ENCODE assay signal across 22 cellular contexts in genomic region chr14:100872641-100873071, GRCh38. TPM values are rescaled to one million over a fixed set of nuclear protein-coding genes. Genes with fewer than 3 reads are reported as not detected.
DNase-seq lines count a peak whose midpoint lies in the region; ATAC-seq and TF ChIP-seq lines count a peak whose summit lies in the region.
"Had no signal": no experiment of that assay in that cellular context is flagged by ENCODE, and none has a peak within 500 bp of the region (broad histone marks: within the 10 kb centered on the region; RNA-seq: fewer than 3 reads in every experiment).

No MANE protein-coding gene starts in this region.

- no peak overlapping the region for H2AFZ ChIP-seq in GM23248
- H2AFZ ChIP-seq: parathyroid adenoma had no signal

- H3K36me3 ChIP-seq in GM23248 (ENCODE audit: low read depth) (no peaks in the 10 kb centered on the region), left ventricle myocardium inferior (no peaks in the 10 kb centered on the region)

- H3K27ac ChIP-seq in GM23248 (peak overlapping the region; percentile 71), left ventricle myocardium inferior (replicated peaks) (no peak overlapping the region)
- H3K27ac ChIP-seq: parathyroid adenoma had no signal

- no peak for TF ChIP-seq CTCF in WTC11 (IDR thresholded peaks at IDR 0.05)
- no peak for TF ChIP-seq CTCF in left ventricle myocardium inferior (IDR thresholded peaks at IDR 0.05; ENCODE audit: borderline replicate concordance)

- H3K9me3 ChIP-seq in GM23248 (ENCODE audit: low read depth) (no peaks in the 10 kb centered on the region), left ventricle myocardium inferior (replicated peaks) (no peaks in the 10 kb centered on the region)

- H3K4me1 ChIP-seq in GM23248 (ENCODE audit: insufficient read depth) (no peaks in the 10 kb centered on the region), left ventricle myocardium inferior (no peaks in the 10 kb centered on the region)
- H3K4me1 ChIP-seq: parathyroid adenoma had no signal

- H3K27me3 ChIP-seq in GM23248 (replicated peaks; ENCODE audit: insufficient read depth) (no peaks in the 10 kb centered on the region), left ventricle myocardium inferior (ENCODE audit: low read depth) (peaks cover 41% of the 10 kb centered on the region)

- no peak overlapping the region for H3K9ac ChIP-seq in GM23248
- H3K9ac ChIP-seq: parathyroid adenoma had no signal

- H3K4me3 Mint-ChIP-seq in WTC11, result no peak overlapping the region
- H3K4me3 Mint-ChIP-seq: activated CD4-positive, alpha-beta T cell treated with anti-CD3 and anti-CD28 coated beads for 36 hours; CD8-positive, alpha-beta T cell; dendritic cell treated with granulocyte-macrophage colony-stimulating factor and Interleukin-4, amounts not matched to agents 40 ng/mL and 50 ng/mL, for 4 days; H9; memory B cell; naive B cell; type B pancreatic cell had no signal

- 65 to 71% methylated on average over 12 of the region's 12 CpGs for WGBS in GM23248 (ENCODE audit: low coverage in 1 of 2, low lambda C conversion rate in 2 of 2, missing lambda C conversion rate in 2 of 2), 2 experiments

- no peak overlapping the region for H3K4me2 ChIP-seq in GM23248 (ENCODE audit: unreplicated experiment)

- ATAC-seq in WTC11 (no peak), sciatic nerve (no peak)
- ATAC-seq: CD8-positive, alpha-beta T cell had no signal

- no peaks in the 10 kb centered on the region; the same call in 1 of the 2 replicates for H3K27me3 Mint-ChIP-seq in WTC11 (ENCODE audit: low read depth)
- H3K27me3 Mint-ChIP-seq: dendritic cell treated with granulocyte-macrophage colony-stimulating factor and Interleukin-4, amounts not matched to agents 40 ng/mL and 50 ng/mL, for 4 days had no signal

- H3F3A ChIP-seq in GM23248 (ENCODE audit: insufficient read depth), result peaks cover 13% of the 10 kb centered on the region

- peak overlapping the region; percentile 31; the same call in 1 of the 2 replicates for H3K27ac Mint-ChIP-seq in WTC11
- H3K27ac Mint-ChIP-seq: activated CD4-positive, alpha-beta T cell treated with anti-CD3 and anti-CD28 coated beads for 36 hours; CD8-positive, alpha-beta T cell; dendritic cell treated with granulocyte-macrophage colony-stimulating factor and Interleukin-4, amounts not matched to agents 40 ng/mL and 50 ng/mL, for 4 days; H9; memory B cell; type B pancreatic cell had no signal

- no peaks in the 10 kb centered on the region for H3K4me1 Mint-ChIP-seq in WTC11
- H3K4me1 Mint-ChIP-seq: H9 had no signal

- H3K79me2 ChIP-seq in GM23248 (ENCODE audit: insufficient read depth), result peaks cover 31% of the 10 kb centered on the region
- H3K79me2 ChIP-seq: parathyroid adenoma had no signal

- in situ Hi-C loops in GM23248 (cut with MboI), result no loop called here

- H4K20me1 ChIP-seq in GM23248 (ENCODE audit: insufficient read depth), result no peaks in the 10 kb centered on the region

- no peaks in the 10 kb centered on the region for H3K9me2 ChIP-seq in GM23248 (ENCODE audit: insufficient read depth)

- H3K4me3 ChIP-seq in GM23248 (no peak overlapping the region), left ventricle myocardium inferior (no peak overlapping the region)

- POLR2A ChIA-PET in WTC11 (lab: Charles Lee), result no interaction called here

- intact Hi-C loops in left ventricle myocardium inferior (cut with micrococcal nuclease), result no loop called here
- intact Hi-C loops in sciatic nerve (cut with DNase I), result no loop called here

- DNase-seq in GM23248, result no peak
- DNase-seq in WTC11 (ENCODE audit: low spot score), result no peak
- DNase-seq in left ventricle myocardium inferior, result peak; percentile 8
- DNase-seq in sciatic nerve (ENCODE audit: low spot score), result peak; percentile 51
- no peak for DNase-seq in activated CD4-positive, alpha-beta T cell treated with anti-CD3 and anti-CD28 coated beads for 4 hours
- DNase-seq in SW 1271 (lab: John Stamatoyannopoulos, UW), result no peak
- no peak for DNase-seq in NCI-H2029 treated with DMSO at 0.1 percent for 48 hours (lab: John Stamatoyannopoulos, UW)
- no peak for DNase-seq in stimulated activated CD4-positive, alpha-beta T cell treated with anti-CD3 and anti-CD28 coated beads, Interleukin-4, amount 100 ng/mL, for 24 hours
- DNase-seq: CD8-positive, alpha-beta T cell; DMS53; H9; islet precursor cell; naive B cell; NCI-H510A treated with DMSO at 0.1 percent for 48 hours; stimulated activated CD4-positive, alpha-beta T cell treated with anti-CD3 and anti-CD28 coated beads, Interleukin-2, amount 100 ng/mL, for 24 hours had no signal

- H3K36me3 Mint-ChIP-seq in WTC11, result peaks cover 36% of the 10 kb centered on the region
- H3K36me3 Mint-ChIP-seq: CD8-positive, alpha-beta T cell; memory B cell; naive B cell; type B pancreatic cell had no signal

- peaks cover 25% of the 10 kb centered on the region for H3K9me3 Mint-ChIP-seq in WTC11
- H3K9me3 Mint-ChIP-seq: activated T-helper 2 cell treated with anti-CD3 and anti-CD28 coated beads, Interferon-gamma antibody, Interleukin-2, Interleukin-4, amounts not matched to agents 10 μg/mL and 5 μg/mL and 100 μg/mL, durations not matched to agents 14 hours and 24 hours and 36 hours; CD8-positive, alpha-beta T cell; dendritic cell treated with granulocyte-macrophage colony-stimulating factor and Interleukin-4, amounts not matched to agents 40 ng/mL and 50 ng/mL, for 4 days had no signal

- CTCF ChIA-PET in WTC11 (lab: Charles Lee), result no interaction called here

TF ChIP-seq in WTC11, 78 proteins besides CTCF, POLR2A, EP300 and RAD21 (continues in another document):
- TF ChIP-seq HMGA2 (CRISPR knock-in tag; IDR thresholded peaks at IDR 0.05), result no peak
- TF ChIP-seq MLX (CRISPR knock-in tag; IDR thresholded peaks at IDR 0.05), result no peak
- TF ChIP-seq ATF1 (CRISPR knock-in tag; IDR thresholded peaks at IDR 0.05), result no peak
- TF ChIP-seq USF2 (CRISPR knock-in tag; IDR thresholded peaks at IDR 0.05), result no peak
- no peak for TF ChIP-seq ZNF532 (CRISPR knock-in tag; IDR thresholded peaks at IDR 0.05; ENCODE audit: borderline replicate concordance)
- TF ChIP-seq ZNF423 (CRISPR knock-in tag; IDR thresholded peaks at IDR 0.05), result no peak

RNA-seq across cellular contexts. Expression of gene RTL1, which starts 30.9 kb away (rescaled TPM):
- not detected in 2 replicates for total RNA-seq in GM23248 (2014; rRNA removed; shearing (Covaris generic))
- 0.19 and 0.36 TPM in 2 replicates for polyA plus RNA-seq in GM23248 (2016; fragmentation: Nextera tagmentation; extraction: Ambion mirVana)
- 0.05 to 0.07 TPM in 2 of 3 replicates, not detected in the other for total RNA-seq in WTC11 (2021)
- not detected for total RNA-seq in left ventricle myocardium inferior
- total RNA-seq in sciatic nerve, result not detected
- total RNA-seq: activated CD4-positive, alpha-beta T cell treated with anti-CD3 and anti-CD28 coated beads for 36 hours; activated T-helper 2 cell treated with anti-CD3 and anti-CD28 coated beads, Interferon-gamma antibody, Interleukin-2, Interleukin-4, amounts not matched to agents 10 μg/mL and 5 μg/mL and 100 μg/mL, durations not matched to agents 14 hours and 24 hours and 36 hours; bronchial epithelial cell; CD8-positive, alpha-beta T cell; H9 had no signal

RNA-seq across cellular contexts. Expression of gene MEG3, which starts 46.7 kb away (rescaled TPM):
- total RNA-seq in GM23248 (2014; rRNA removed; shearing (Covaris generic)), result 101 and 145 TPM in 2 replicates
- polyA plus RNA-seq in GM23248 (2016; fragmentation: Nextera tagmentation; extraction: Ambion mirVana), result 155 and 228 TPM in 2 replicates
- total RNA-seq in WTC11 (2021), result 338 to 534 TPM (median 517 TPM) in 3 replicates
- total RNA-seq in left ventricle myocardium inferior, result 17.5 TPM
- total RNA-seq in sciatic nerve, result 154 TPM
- total RNA-seq: activated CD4-positive, alpha-beta T cell treated with anti-CD3 and anti-CD28 coated beads for 36 hours; activated T-helper 2 cell treated with anti-CD3 and anti-CD28 coated beads, Interferon-gamma antibody, Interleukin-2, Interleukin-4, amounts not matched to agents 10 μg/mL and 5 μg/mL and 100 μg/mL, durations not matched to agents 14 hours and 24 hours and 36 hours; CD8-positive, alpha-beta T cell had no signal

Comparison
In these comparisons a context has a peak if more than half of its experiments do, and no peak if none do; other contexts are left out.
1. DNase-seq: peak in left ventricle myocardium inferior (single experiment) and sciatic nerve (single experiment); none in GM23248 (single experiment), WTC11 (single experiment), activated CD4-positive, alpha-beta T cell treated with anti-CD3 and anti-CD28 coated beads for 4 hours (0 of 2), SW 1271 (0 of 2), NCI-H2029 treated with DMSO at 0.1 percent for 48 hours (single experiment) and stimulated activated CD4-positive, alpha-beta T cell treated with anti-CD3 and anti-CD28 coated beads, Interleukin-4, amount 100 ng/mL, for 24 hours (single experiment).